ENCODE assay signal across 2 cellular contexts in genomic region chr15:101437618-101438481, GRCh38.
TF ChIP-seq lines count a peak whose summit lies in the region.

No MANE protein-coding gene starts in this region.

TF ChIP-seq in K562, 482 proteins besides CTCF, POLR2A, EP300 and RAD21:
- TF ChIP-seq BHLHE40 (IDR thresholded peaks at IDR 0.05; ENCODE audit: low read length): peak; percentile 57; the same call in 1 of the 2 replicates
- no peak for TF ChIP-seq JUN (IDR thresholded peaks at IDR 0.05; ENCODE audit: borderline replicate concordance, low read depth, low read length)
- TF ChIP-seq JUN (CRISPR knock-in tag; IDR thresholded peaks at IDR 0.05; ENCODE audit: borderline replicate concordance): no peak
- no peak for TF ChIP-seq HIVEP1 (CRISPR knock-in tag; IDR thresholded peaks at IDR 0.05)
- no peak for TF ChIP-seq HES1 (IDR thresholded peaks at IDR 0.05; ENCODE audit: low read depth)
- no peak for TF ChIP-seq RB1 (IDR thresholded peaks at IDR 0.05; ENCODE audit: low read depth)
- no peak for TF ChIP-seq ATF2 (CRISPR knock-in tag; IDR thresholded peaks at IDR 0.05)
- TF ChIP-seq ETV5 (CRISPR knock-in tag; IDR thresholded peaks at IDR 0.05; ENCODE audit: low read depth): no peak
- no peak for TF ChIP-seq MTF1 (CRISPR knock-in tag; IDR thresholded peaks at IDR 0.05; ENCODE audit: borderline replicate concordance)
- 0 out of 2 replicates have a peak, but pooled peaks have one; percentile 26 for TF ChIP-seq PHF21A (IDR thresholded peaks at IDR 0.05; ENCODE audit: borderline replicate concordance, low read depth)
- TF ChIP-seq CBFA2T2 (conservative IDR thresholded peaks at IDR 0.05): 0 out of 2 replicates have a peak, but pooled peaks have one; percentile 30
- no peak for TF ChIP-seq BDP1 (IDR thresholded peaks at IDR 0.05; ENCODE audit: insufficient read depth, insufficient read length)
- TF ChIP-seq ZNF41 (CRISPR knock-in tag; conservative IDR thresholded peaks at IDR 0.05): no peak
- 0 out of 2 replicates have a peak, but pooled peaks have one; percentile 19 for TF ChIP-seq ZFP91 (CRISPR knock-in tag; IDR thresholded peaks at IDR 0.05)
- peak; percentile 40 for TF ChIP-seq CBFA2T3 (IDR thresholded peaks at IDR 0.05)
- TF ChIP-seq ASH1L (IDR thresholded peaks at IDR 0.05; ENCODE audit: borderline replicate concordance, low read depth, partially characterized antibody): no peak

TF ChIP-seq in HepG2, 621 proteins besides CTCF, POLR2A, EP300 and RAD21 (continues in another document):
- TF ChIP-seq ZNF772 (CRISPR knock-in tag; IDR thresholded peaks at IDR 0.05): 0 out of 2 replicates have a peak, but pooled peaks have one; percentile 28
- TF ChIP-seq ZFYVE20 (CRISPR knock-in tag; IDR thresholded peaks at IDR 0.05; ENCODE audit: borderline replicate concordance, low read depth): no peak
- no peak for TF ChIP-seq GMEB2 (CRISPR knock-in tag; IDR thresholded peaks at IDR 0.05; ENCODE audit: low read depth)
- TF ChIP-seq DPF2 (CRISPR knock-in tag; IDR thresholded peaks at IDR 0.05; ENCODE audit: borderline replicate concordance, low read depth): 0 out of 2 replicates have a peak, but pooled peaks have one; percentile 8
- no peak for TF ChIP-seq GABPA (IDR thresholded peaks at IDR 0.05; ENCODE audit: low read depth, low read length)
- TF ChIP-seq GABPA (CRISPR knock-in tag; IDR thresholded peaks at IDR 0.05; ENCODE audit: low read depth): no peak
- TF ChIP-seq XRCC5 (optimal IDR thresholded peaks at IDR 0.05; ENCODE audit: low read length): peak; percentile 7
- no peak for TF ChIP-seq MIXL1 (CRISPR knock-in tag; IDR thresholded peaks at IDR 0.05)
- no peak for TF ChIP-seq HNF4A (CRISPR knock-in tag; IDR thresholded peaks at IDR 0.05)
- no peak for TF ChIP-seq CENPX (CRISPR knock-in tag; IDR thresholded peaks at IDR 0.05)
- peak; percentile 52; the same call in 1 of the 2 replicates for TF ChIP-seq ARNT2 (CRISPR knock-in tag; IDR thresholded peaks at IDR 0.05; ENCODE audit: low read depth)
- no peak for TF ChIP-seq HMG20A (CRISPR knock-in tag; IDR thresholded peaks at IDR 0.05; ENCODE audit: borderline replicate concordance)
- 0 out of 2 replicates have a peak, but pooled peaks have one; percentile 41 for TF ChIP-seq KDM3A (CRISPR knock-in tag; IDR thresholded peaks at IDR 0.05; ENCODE audit: low read depth)
- no peak for TF ChIP-seq HMG20B (CRISPR knock-in tag; conservative IDR thresholded peaks at IDR 0.05)
- TF ChIP-seq CREB3 (CRISPR knock-in tag; IDR thresholded peaks at IDR 0.05): no peak
- no peak for TF ChIP-seq SP2 (CRISPR knock-in tag; IDR thresholded peaks at IDR 0.05)
- TF ChIP-seq HES4 (CRISPR knock-in tag; IDR thresholded peaks at IDR 0.05; ENCODE audit: borderline replicate concordance): no peak
- TF ChIP-seq HBP1 (CRISPR knock-in tag; IDR thresholded peaks at IDR 0.05; ENCODE audit: low read depth): no peak
- TF ChIP-seq KAT2B (IDR thresholded peaks at IDR 0.05; ENCODE audit: borderline replicate concordance, low read depth, low read length): no peak
- 0 out of 2 replicates have a peak, but pooled peaks have one; percentile 65 for TF ChIP-seq ZNF142 (CRISPR knock-in tag; IDR thresholded peaks at IDR 0.05)
- no peak; the same call in 1 of the 2 replicates for TF ChIP-seq TBX2 (CRISPR knock-in tag; IDR thresholded peaks at IDR 0.05; ENCODE audit: borderline replicate concordance)
- TF ChIP-seq CBFB (CRISPR knock-in tag; IDR thresholded peaks at IDR 0.05): 0 out of 2 replicates have a peak, but pooled peaks have one; percentile 8
- peak; percentile 28; the same call in 1 of the 2 replicates for TF ChIP-seq FOSL1 (CRISPR knock-in tag; IDR thresholded peaks at IDR 0.05; ENCODE audit: borderline replicate concordance)
- TF ChIP-seq ZNF792 (CRISPR knock-in tag; IDR thresholded peaks at IDR 0.05): no peak
- TF ChIP-seq ZNF790 (CRISPR knock-in tag; IDR thresholded peaks at IDR 0.05; ENCODE audit: borderline replicate concordance): no peak
- TF ChIP-seq TBP (CRISPR knock-in tag; IDR thresholded peaks at IDR 0.05): no peak; the same call in 1 of the 2 replicates
- TF ChIP-seq GZF1 (CRISPR knock-in tag; IDR thresholded peaks at IDR 0.05): 0 out of 2 replicates have a peak, but pooled peaks have one; percentile 19
- TF ChIP-seq ZNF574 (CRISPR knock-in tag; IDR thresholded peaks at IDR 0.05): 0 out of 2 replicates have a peak, but pooled peaks have one; percentile 10
- TF ChIP-seq PCBP2 (optimal IDR thresholded peaks at IDR 0.05; ENCODE audit: low read depth, low read length, poor library complexity, severe bottlenecking): no peak
- TF ChIP-seq MEIS2 (CRISPR knock-in tag; IDR thresholded peaks at IDR 0.05): no peak
- TF ChIP-seq SSRP1 (CRISPR knock-in tag; IDR thresholded peaks at IDR 0.05): no peak
- 0 out of 2 replicates have a peak, but pooled peaks have one; percentile 26 for TF ChIP-seq ATF7-NPFF (CRISPR knock-in tag; IDR thresholded peaks at IDR 0.05; ENCODE audit: low read depth)
- TF ChIP-seq TARDBP (CRISPR knock-in tag; IDR thresholded peaks at IDR 0.05): peak; percentile 75; the same call in 1 of the 2 replicates
- no peak for TF ChIP-seq STAG1 (CRISPR knock-in tag; IDR thresholded peaks at IDR 0.05)
- peak; percentile 27; the same call in 1 of the 2 replicates for TF ChIP-seq PRDM10 (CRISPR knock-in tag; IDR thresholded peaks at IDR 0.05; ENCODE audit: low read depth)
- no peak for TF ChIP-seq ZNF550 (CRISPR knock-in tag; IDR thresholded peaks at IDR 0.05; ENCODE audit: borderline replicate concordance)
- no peak for TF ChIP-seq E2F2 (CRISPR knock-in tag; IDR thresholded peaks at IDR 0.05; ENCODE audit: borderline replicate concordance)
- TF ChIP-seq NFATC3 (CRISPR knock-in tag; IDR thresholded peaks at IDR 0.05): no peak
- TF ChIP-seq SRSF4 (IDR thresholded peaks at IDR 0.05; ENCODE audit: low read depth, low read length, poor library complexity, severe bottlenecking): no peak
